Comparison of ENCODE assay signal across 1 cellular context in genomic region chr5:53191766-53192165, GRCh38.
A peak's percentile ranks its signal among the peaks of the same experiment; 100 is the strongest.
TF ChIP-seq lines count a peak whose summit lies in the region.

No MANE protein-coding gene starts in this region.

TF ChIP-seq in IMR-90, 13 proteins besides CTCF, POLR2A, EP300 and RAD21:
- TF ChIP-seq MAFK (IDR thresholded peaks at IDR 0.05; ENCODE audit: low read depth, low read length) (no peak), CEBPB (IDR thresholded peaks at IDR 0.05; ENCODE audit: low read depth, low read length) (peak; percentile 65)
TF ChIP-seq in IMR-90: peak in this region for 1.
